15 cellular contexts compared by ENCODE assay signal in genomic region chr11:43366597-43367121, GRCh38. TPM values are rescaled to one million over a fixed set of nuclear protein-coding genes. Genes with fewer than 3 reads are reported as not detected.
A peak's percentile ranks its signal among the peaks of the same experiment; 100 is the strongest.
DNase-seq lines count a peak whose midpoint lies in the region; ATAC-seq, FAIRE-seq and TF ChIP-seq lines count a peak whose summit lies in the region.
"Had no signal": no experiment of that assay in that cellular context is flagged by ENCODE, and none has a peak within 500 bp of the region (broad histone marks: within the 10 kb centered on the region; RNA-seq: fewer than 3 reads in every experiment).

No MANE protein-coding gene starts in this region.

- TF ChIP-seq CTCF in OCI-LY7 (conservative IDR thresholded peaks at IDR 0.05; ENCODE audit: low read length), result no peak
- no peak for TF ChIP-seq CTCF in fibroblast of lung (conservative IDR thresholded peaks at IDR 0.05 in 1 of 2, IDR thresholded peaks at IDR 0.05 in 1 of 2; ENCODE audit: low read depth in 1 of 2, low read length in 2 of 2)
- no peak for TF ChIP-seq CTCF in body of pancreas (IDR thresholded peaks at IDR 0.05)

- peaks cover 56% of the 10 kb centered on the region for H3K4me1 Mint-ChIP-seq in activated T-cell treated with anti-CD3 and anti-CD28 coated beads, Interleukin-2, amount 50 U/mL, for 72 hours (ENCODE audit: low read depth)
- peaks cover 27 to 67% (median 58%) of the 10 kb centered on the region in 4 donors for H3K4me1 Mint-ChIP-seq in naive thymus-derived CD8-positive, alpha-beta T cell

- POLR2A ChIA-PET in OCI-LY7 (lab: Charles Lee), result interaction anchor here (1.0 to 1.6 kb wide), 5 partner anchors 9 to 29 kb away, joined by 3 to 9 read pairs (median 4); partner anchors contain the start of gene TTC17
- POLR2A ChIA-PET in naive thymus-derived CD8-positive, alpha-beta T cell (lab: Charles Lee), result interaction anchor here (0.7 to 1.5 kb wide), 3 partner anchors 8 to 1547 kb away, joined by 3 to 5 read pairs (median 4); partner anchors contain the start of genes API5 and TTC17

- H3K36me3 Mint-ChIP-seq in activated T-cell treated with anti-CD3 and anti-CD28 coated beads, Interleukin-2, amount 50 U/mL, for 72 hours (ENCODE audit: insufficient read depth in 2 of 2), result peaks cover 3 to 18% of the 10 kb centered on the region in 2 donors
- H3K36me3 Mint-ChIP-seq in naive thymus-derived CD8-positive, alpha-beta T cell, result peaks cover 0 to 58% (median 12%) of the 10 kb centered on the region in 3 donors

- H2AFZ ChIP-seq in OCI-LY7 (ENCODE audit: low read length) (no peak overlapping the region), fibroblast of lung (ENCODE audit: low read length) (no peak overlapping the region)

- H3K27me3 ChIP-seq in fibroblast of lung (ENCODE audit: control insufficient read depth, insufficient read depth, low read length), result no peaks in the 10 kb centered on the region
- no peaks in the 10 kb centered on the region for H3K27me3 ChIP-seq in body of pancreas
- H3K27me3 ChIP-seq in small intestine (ENCODE audit: control insufficient read depth in 2 of 2, insufficient read depth in 2 of 2, low read length in 2 of 2), result no peaks in the 10 kb centered on the region
- H3K27me3 ChIP-seq: gastroesophageal sphincter had no signal

- FAIRE-seq in small intestine (lab: Jason Lieb, UNC), result no peak
- FAIRE-seq: kidney had no signal

- peaks cover 4% of the 10 kb centered on the region; the same call in 1 of the 2 replicates for H3K9me3 ChIP-seq in OCI-LY7 (ENCODE audit: low read length)
- no peaks in the 10 kb centered on the region for H3K9me3 ChIP-seq in fibroblast of lung (ENCODE audit: control insufficient read depth, insufficient read depth, low read depth, low read length)
- no peaks in the 10 kb centered on the region for H3K9me3 ChIP-seq in body of pancreas
- H3K9me3 ChIP-seq in small intestine (ENCODE audit: control insufficient read depth, low read depth), result no peaks in the 10 kb centered on the region
- H3K9me3 ChIP-seq: gastroesophageal sphincter, SK-N-SH had no signal

- intact Hi-C loops in OCI-LY7 (cut with micrococcal nuclease; ENCODE audit: unreplicated experiment) (no loop called here), body of pancreas (cut with DNase I) (no loop called here)

- H4K20me1 ChIP-seq in OCI-LY7 (ENCODE audit: insufficient read depth, low read length) (peaks cover 10% of the 10 kb centered on the region; the same call in 1 of the 2 replicates), fibroblast of lung (ENCODE audit: control insufficient read depth, extremely low read depth, insufficient read depth, low read length) (no peaks in the 10 kb centered on the region)

- H3K4me2 ChIP-seq in OCI-LY7 (ENCODE audit: low read length), result peak overlapping the region; percentile 26; the same call in 1 of the 2 replicates
- H3K4me2 ChIP-seq in fibroblast of lung (ENCODE audit: extremely low read depth, insufficient read depth, low read length), result peak overlapping the region; percentile 68
- H3K4me2 ChIP-seq: SK-N-SH had no signal

- peaks cover 20% of the 10 kb centered on the region for H3K4me1 ChIP-seq in OCI-LY7 (ENCODE audit: insufficient read depth, low read length, poor library complexity, severe bottlenecking)
- peaks cover 11% of the 10 kb centered on the region for H3K4me1 ChIP-seq in fibroblast of lung (ENCODE audit: control insufficient read depth, extremely low read depth, insufficient read depth, low read length)
- H3K4me1 ChIP-seq in body of pancreas, result peaks cover 34% of the 10 kb centered on the region
- H3K4me1 ChIP-seq in small intestine (ENCODE audit: control insufficient read depth in 2 of 2, insufficient read depth in 1 of 2, low read depth in 1 of 2, low read length in 1 of 2), result peaks cover 0 to 10% of the 10 kb centered on the region in 2 donors

- no peaks in the 10 kb centered on the region for H3K27me3 Mint-ChIP-seq in activated T-cell treated with anti-CD3 and anti-CD28 coated beads, Interleukin-2, amount 50 U/mL, for 72 hours (ENCODE audit: low read depth)
- H3K27me3 Mint-ChIP-seq in naive thymus-derived CD8-positive, alpha-beta T cell, result no peaks in the 10 kb centered on the region

- ATAC-seq in activated T-cell treated with anti-CD3 and anti-CD28 coated beads, Interleukin-2, amount 50 U/mL, for 72 hours (replicated peaks in 1 of 2), result no peak
- ATAC-seq in body of pancreas, result no peak
- no peak for ATAC-seq in naive thymus-derived CD8-positive, alpha-beta T cell
- ATAC-seq in HG03108 (IDR thresholded peaks at IDR 0.05; ENCODE audit: unreplicated experiment), result no peak
- ATAC-seq: gastroesophageal sphincter, right cardiac atrium had no signal

- H3K27ac ChIP-seq in OCI-LY7 (ENCODE audit: low read depth, low read length, poor library complexity, severe bottlenecking) (no peak overlapping the region), fibroblast of lung (ENCODE audit: insufficient read depth, low read length) (peak overlapping the region; percentile 72), body of pancreas (no peak overlapping the region), small intestine (ENCODE audit: low read depth in 1 of 2, low read length in 1 of 2) (no peak overlapping the region)

- DNase-seq in activated T-cell treated with anti-CD3 and anti-CD28 coated beads, Interleukin-2, amount 50 U/mL, for 72 hours, result no peak
- no peak for DNase-seq in activated T-cell treated with anti-CD3 and anti-CD28 coated beads, Interleukin-2, amount 50 U/mL, for 48 hours
- DNase-seq in OCI-LY7 (ENCODE audit: low spot score), result no peak
- peak; percentile 49 to 92 for DNase-seq in fibroblast of lung (ENCODE audit: low read depth in 2 of 2)
- DNase-seq in body of pancreas, result no peak
- no peak for DNase-seq in naive thymus-derived CD8-positive, alpha-beta T cell
- DNase-seq in small intestine, result no peak
- DNase-seq: 8988T, amniotic stem cell, Kasumi-1, kidney, right cardiac atrium, SK-N-SH had no signal

- no peaks in the 10 kb centered on the region for H3K9me3 Mint-ChIP-seq in activated T-cell treated with anti-CD3 and anti-CD28 coated beads, Interleukin-2, amount 50 U/mL, for 72 hours
- H3K9me3 Mint-ChIP-seq in naive thymus-derived CD8-positive, alpha-beta T cell, result no peaks in the 10 kb centered on the region

- H3K9ac ChIP-seq in fibroblast of lung (ENCODE audit: insufficient read depth, low read length), result no peak overlapping the region
- H3K9ac ChIP-seq: SK-N-SH had no signal

- H3K79me2 ChIP-seq in OCI-LY7 (ENCODE audit: insufficient read depth, low read depth, low read length) (peaks cover 100% of the 10 kb centered on the region), fibroblast of lung (ENCODE audit: control insufficient read depth, insufficient read depth, low read length) (peaks cover 80% of the 10 kb centered on the region)

- no peak for TF ChIP-seq POLR2A in body of pancreas (IDR thresholded peaks at IDR 0.05)

- no peak overlapping the region for H3K4me3 Mint-ChIP-seq in activated T-cell treated with anti-CD3 and anti-CD28 coated beads, Interleukin-2, amount 50 U/mL, for 72 hours
- H3K4me3 Mint-ChIP-seq in naive thymus-derived CD8-positive, alpha-beta T cell, result no peak overlapping the region

- no peak overlapping the region for H3K4me3 ChIP-seq in OCI-LY7 (ENCODE audit: low read depth, low read length, poor library complexity, severe bottlenecking)
- H3K4me3 ChIP-seq in fibroblast of lung (replicated peaks in 1 of 4; ENCODE audit: control extremely low read depth in 1 of 4, insufficient read depth in 1 of 4, low read depth in 3 of 4, low read length in 4 of 4), result no peak overlapping the region
- H3K4me3 ChIP-seq in body of pancreas, result no peak overlapping the region
- H3K4me3 ChIP-seq in small intestine (ENCODE audit: low read depth in 1 of 2, low read length in 2 of 2), result no peak overlapping the region
- H3K4me3 ChIP-seq: gastroesophageal sphincter had no signal

- WGBS in body of pancreas, 2 donors, result 72 to 83% methylated on average over 5 of the region's 5 CpGs
- WGBS in small intestine, 3 donors, result 69 to 83% (median 83%) methylated on average over 5 of the region's 5 CpGs

- H3K27ac Mint-ChIP-seq in activated T-cell treated with anti-CD3 and anti-CD28 coated beads, Interleukin-2, amount 50 U/mL, for 72 hours, result peak overlapping the region; percentile 25
- peak overlapping the region in 1 of 10 donors; percentile 37 for H3K27ac Mint-ChIP-seq in naive thymus-derived CD8-positive, alpha-beta T cell

- H3K36me3 ChIP-seq in OCI-LY7 (ENCODE audit: insufficient read depth, low read length) (peaks cover 77% of the 10 kb centered on the region), fibroblast of lung (ENCODE audit: control insufficient read depth, insufficient read depth, low read length) (no peaks in the 10 kb centered on the region), body of pancreas (replicated peaks in 1 of 2; ENCODE audit: insufficient read depth in 1 of 2, low read depth in 2 of 2) (no peaks in the 10 kb centered on the region), small intestine (ENCODE audit: control insufficient read depth in 2 of 2, insufficient read depth in 2 of 2, low read length in 2 of 2) (peaks cover 1 to 5% of the 10 kb centered on the region in 2 donors)

- no TSS peak for BruUV-seq in OCI-LY7 (replicated peaks; lab: Mats Ljungman, UMichigan)

- CTCF ChIA-PET in OCI-LY7 (lab: Charles Lee; ENCODE audit: unreplicated experiment), result interaction anchor here (1.2 kb wide), 1 partner anchor 11 kb away, joined by 3 read pairs; no protein-coding TSS in a partner anchor

- no peaks in the 10 kb centered on the region for H3K9me2 ChIP-seq in OCI-LY7 (ENCODE audit: insufficient read depth, low read length)
- H3K9me2 ChIP-seq: SK-N-SH had no signal

RNA-seq across cellular contexts. Expression of gene TTC17, which starts 7.9 kb away (rescaled TPM):
- total RNA-seq in activated T-cell treated with anti-CD3 and anti-CD28 coated beads, Interleukin-2, amount 50 U/mL, for 72 hours, result 10 to 100 TPM; 67.8 to 68.2 TPM
- 71.3 and 73.7 TPM in 2 replicates for total RNA-seq in OCI-LY7 (2014; rRNA removed; shearing (Covaris generic))
- total RNA-seq in OCI-LY7 (2022) (84.2 and 96.2 TPM in 2 replicates), fibroblast of lung (108 and 129 TPM in 2 replicates), body of pancreas (100 to 1,000 TPM in 1 of 2 donors, 10 to 100 TPM in 1; 99.1 to 195 TPM)
- polyA plus RNA-seq in fibroblast of lung (48.4 and 72.3 TPM in 2 replicates), small intestine (10 to 100 TPM; 22.2 to 44.5 (median 28.8) TPM)
- polyA plus RNA-seq in fibroblast of lung (2012), result 23.4 and 32.8 TPM in 2 replicates
- 31.1 and 39.3 TPM in 2 replicates for polyA minus RNA-seq in fibroblast of lung (ENCODE audit: low replicate concordance)
- total RNA-seq in naive thymus-derived CD8-positive, alpha-beta T cell, result 100 to 1,000 TPM; 113 to 119 TPM
- polyA plus RNA-seq in naive thymus-derived CD8-positive, alpha-beta T cell, result 10 to 100 TPM; 43.7 to 54.6 (median 48.4) TPM

RNA-seq across cellular contexts. Expression of gene API5, which starts 54.9 kb away (rescaled TPM):
- 100 to 1,000 TPM in 1 of 2 donors, 10 to 100 TPM in 1; 90.7 to 111 TPM for total RNA-seq in activated T-cell treated with anti-CD3 and anti-CD28 coated beads, Interleukin-2, amount 50 U/mL, for 72 hours
- 71.1 and 98.0 TPM in 2 replicates for total RNA-seq in OCI-LY7 (2014; rRNA removed; shearing (Covaris generic))
- total RNA-seq in OCI-LY7 (2022) (119 and 141 TPM in 2 replicates), fibroblast of lung (62.9 and 69.1 TPM in 2 replicates), body of pancreas (10 to 100 TPM; 32.7 to 45.8 TPM)
- polyA plus RNA-seq in fibroblast of lung (97.4 and 98.6 TPM in 2 replicates), small intestine (10 to 100 TPM; 43.8 to 50.6 (median 45.8) TPM)
- polyA plus RNA-seq in fibroblast of lung (2012), result 61.8 and 68.2 TPM in 2 replicates
- 17.0 and 20.9 TPM in 2 replicates for polyA minus RNA-seq in fibroblast of lung (ENCODE audit: low replicate concordance)
- 100 to 1,000 TPM; 101 TPM for total RNA-seq in naive thymus-derived CD8-positive, alpha-beta T cell
- polyA plus RNA-seq in naive thymus-derived CD8-positive, alpha-beta T cell, result 100 to 1,000 TPM; 139 to 146 (median 143) TPM

Comparison
In these comparisons a context has a peak if more than half of its experiments do, and no peak if none do; other contexts are left out.
1. DNase-seq: peak in fibroblast of lung (2 of 2); none in activated T-cell treated with anti-CD3 and anti-CD28 coated beads, Interleukin-2, amount 50 U/mL, for 72 hours (0 of 2), activated T-cell treated with anti-CD3 and anti-CD28 coated beads, Interleukin-2, amount 50 U/mL, for 48 hours (0 of 2), OCI-LY7 (single experiment), body of pancreas (0 of 4), naive thymus-derived CD8-positive, alpha-beta T cell (0 of 10) and small intestine (single experiment).